In genomic region chr16:12199524-12199923, GRCh38 we compare ENCODE assay signal across 1 cellular context.
TF ChIP-seq lines count a peak whose summit lies in the region.

No MANE protein-coding gene starts in this region.

TF ChIP-seq in HepG2, 621 proteins besides CTCF, POLR2A, EP300 and RAD21 (continued from another document and continues in another):
- no peak for TF ChIP-seq AFF4 (CRISPR knock-in tag; IDR thresholded peaks at IDR 0.05)
- TF ChIP-seq PHF8 (CRISPR knock-in tag; IDR thresholded peaks at IDR 0.05), result no peak
- TF ChIP-seq SKIL (CRISPR knock-in tag; IDR thresholded peaks at IDR 0.05; ENCODE audit: borderline replicate concordance), result 0 out of 2 replicates have a peak, but pooled peaks have one; percentile 35
- TF ChIP-seq BCLAF1 (IDR thresholded peaks at IDR 0.05), result no peak
- TF ChIP-seq ZC3H13 (CRISPR knock-in tag; IDR thresholded peaks at IDR 0.05), result 0 out of 2 replicates have a peak, but pooled peaks have one; percentile 42
- TF ChIP-seq KMT2A (CRISPR knock-in tag; IDR thresholded peaks at IDR 0.05), result no peak
- peak; percentile 83 for TF ChIP-seq MIXL1 (CRISPR knock-in tag; IDR thresholded peaks at IDR 0.05)
- no peak for TF ChIP-seq CENPT (CRISPR knock-in tag; IDR thresholded peaks at IDR 0.05; ENCODE audit: low read depth)
- no peak for TF ChIP-seq KLF13 (CRISPR knock-in tag; IDR thresholded peaks at IDR 0.05)
- no peak; the same call in 1 of the 2 replicates for TF ChIP-seq KLF15 (CRISPR knock-in tag; IDR thresholded peaks at IDR 0.05; ENCODE audit: borderline replicate concordance)
- peak; percentile 72; the same call in 1 of the 2 replicates for TF ChIP-seq ZNF142 (CRISPR knock-in tag; IDR thresholded peaks at IDR 0.05)
- TF ChIP-seq ZBTB25 (CRISPR knock-in tag; IDR thresholded peaks at IDR 0.05), result peak; percentile 96; the same call in 1 of the 2 replicates
- TF ChIP-seq ZNF432 (CRISPR knock-in tag; IDR thresholded peaks at IDR 0.05; ENCODE audit: borderline replicate concordance), result no peak
- no peak for TF ChIP-seq ZNF318 (CRISPR knock-in tag; IDR thresholded peaks at IDR 0.05)
- TF ChIP-seq ZNF607 (CRISPR knock-in tag; IDR thresholded peaks at IDR 0.05; ENCODE audit: borderline replicate concordance), result peak; percentile 83; the same call in 1 of the 2 replicates
- TF ChIP-seq ATF1 (CRISPR knock-in tag; IDR thresholded peaks at IDR 0.05), result no peak
- TF ChIP-seq RARA (CRISPR knock-in tag; IDR thresholded peaks at IDR 0.05), result peak; percentile 80
- no peak for TF ChIP-seq POLR2AphosphoS2 (IDR thresholded peaks at IDR 0.05; ENCODE audit: low read depth, low read length)
- 0 out of 2 replicates have a peak, but pooled peaks have one; percentile 38 for TF ChIP-seq JUNB (CRISPR knock-in tag; IDR thresholded peaks at IDR 0.05; ENCODE audit: borderline replicate concordance)
- TF ChIP-seq CREB1 (IDR thresholded peaks at IDR 0.05), result no peak
- no peak for TF ChIP-seq CREB1 (CRISPR knock-in tag; IDR thresholded peaks at IDR 0.05)
- TF ChIP-seq ATF5 (CRISPR knock-in tag; IDR thresholded peaks at IDR 0.05; ENCODE audit: low read depth), result no peak
- no peak for TF ChIP-seq CREBL2 (CRISPR knock-in tag; IDR thresholded peaks at IDR 0.05; ENCODE audit: borderline replicate concordance)
- TF ChIP-seq PREB (CRISPR knock-in tag; IDR thresholded peaks at IDR 0.05), result no peak
- no peak for TF ChIP-seq ZNF350 (CRISPR knock-in tag; IDR thresholded peaks at IDR 0.05; ENCODE audit: borderline replicate concordance, low read depth)
